In the genomic region with DNA sequence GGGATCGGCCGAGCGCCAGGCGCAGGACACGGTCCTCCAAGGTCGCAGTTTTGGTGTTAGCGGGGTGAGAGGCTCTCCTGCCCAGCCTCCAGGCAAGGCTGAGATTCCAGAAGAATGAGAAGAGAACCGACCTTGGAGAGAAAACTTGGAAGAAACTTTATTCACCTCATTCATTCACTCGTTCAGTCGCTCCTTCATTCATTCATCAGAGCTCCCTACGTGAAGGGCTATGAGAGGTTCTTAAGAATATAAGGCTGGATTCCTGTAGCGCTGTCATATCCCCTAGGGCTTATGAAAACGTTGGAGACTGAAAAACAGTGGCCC, we compare ENCODE assay signal across 8 cellular contexts. TPM values are rescaled to one million over a fixed set of nuclear protein-coding genes. Genes with fewer than 3 reads are reported as not detected.
DNase-seq lines count a peak whose midpoint lies in the region; ATAC-seq and TF ChIP-seq lines count a peak whose summit lies in the region.

No MANE protein-coding gene starts in this region.

- H3K4me3 ChIP-seq in GM06990 (replicated peaks; ENCODE audit: low read depth, low read length) = peak overlapping the region; percentile 95
- peak overlapping the region; percentile 57 to 82 (median 76) for H3K4me3 ChIP-seq in Peyer's patch
- H3K4me3 ChIP-seq in esophagus muscularis mucosa = peak overlapping the region; percentile 89 to 98 (median 94)
- peak overlapping the region; percentile 81 for H3K4me3 ChIP-seq in psoas muscle

- H3K4me1 ChIP-seq in Peyer's patch (peaks cover 0 to 17% (median 12%) of the 10 kb centered on the region in 4 donors), esophagus muscularis mucosa (peaks cover 12 to 34% (median 22%) of the 10 kb centered on the region in 4 donors), psoas muscle (no peaks in the 10 kb centered on the region)

- H3K9me3 ChIP-seq in Peyer's patch (no peaks in the 10 kb centered on the region), esophagus muscularis mucosa (no peaks in the 10 kb centered on the region), psoas muscle (no peaks in the 10 kb centered on the region)

- TF ChIP-seq CTCF in GM06990 (IDR thresholded peaks at IDR 0.05; ENCODE audit: insufficient read depth, low read length, poor library complexity, severe bottlenecking) (no peak), Peyer's patch (IDR thresholded peaks at IDR 0.05) (peak in 1 of 6 experiments; percentile 0), esophagus muscularis mucosa (IDR thresholded peaks at IDR 0.05) (no peak), psoas muscle (IDR thresholded peaks at IDR 0.05) (no peak)

- ATAC-seq in psoas muscle = no peak

- H3K36me3 ChIP-seq in GM06990 (ENCODE audit: control insufficient read depth, insufficient read depth, low read length) (no peaks in the 10 kb centered on the region), Peyer's patch (no peaks in the 10 kb centered on the region), esophagus muscularis mucosa (no peaks in the 10 kb centered on the region), psoas muscle (ENCODE audit: insufficient read depth in 1 of 2, low read depth in 1 of 2) (no peaks in the 10 kb centered on the region)

- DNase-seq in GM06990 (ENCODE audit: extremely low read depth, insufficient read length) (no peak), Peyer's patch (no peak), esophagus muscularis mucosa (ENCODE audit: extremely low spot score) (no peak), psoas muscle (no peak), NCI-H446 (lab: John Stamatoyannopoulos, UW) (no peak), activated gamma-delta T cell (lab: John Stamatoyannopoulos, UW) (no peak), epidermal melanocyte (ENCODE audit: insufficient read length, low spot score) (no peak), T-helper 9 cell (no peak)

- TF ChIP-seq POLR2A in Peyer's patch (IDR thresholded peaks at IDR 0.05) (no peak), esophagus muscularis mucosa (IDR thresholded peaks at IDR 0.05; ENCODE audit: low read depth) (no peak)

- H3K27me3 ChIP-seq in GM06990 (replicated peaks; ENCODE audit: control insufficient read depth, insufficient read depth, low read length) (no peaks in the 10 kb centered on the region), Peyer's patch (peaks cover 0 to 12% of the 10 kb centered on the region in 2 donors), esophagus muscularis mucosa (peaks cover 0 to 2% (median 0%) of the 10 kb centered on the region in 4 donors), psoas muscle (ENCODE audit: insufficient read depth in 3 of 3, low read length in 2 of 3) (peaks cover 0 to 55% (median 7%) of the 10 kb centered on the region in 3 donors)

- peak overlapping the region in 3 of 4 donors; percentile 36 to 72 (median 60) for H3K27ac ChIP-seq in Peyer's patch
- peak overlapping the region; percentile 73 to 87 (median 86) for H3K27ac ChIP-seq in esophagus muscularis mucosa (replicated peaks in 1 of 4)
- no peak overlapping the region for H3K27ac ChIP-seq in psoas muscle

- TF ChIP-seq EP300 in esophagus muscularis mucosa (IDR thresholded peaks at IDR 0.05) = no peak

- WGBS in esophagus muscularis mucosa = 2% methylated on average over 12 of the region's 13 CpGs
- WGBS in psoas muscle, 3 donors = 3 to 4% (median 3%) methylated on average over 10 to 13 of the region's 13 CpGs

- intact Hi-C loops in esophagus muscularis mucosa (cut with DNase I) (no loop called here), psoas muscle (cut with DNase I) (no loop called here)

RNA-seq across cellular contexts. Expression of a gene that starts 1.0 kb away (rescaled TPM):
- 10 to 100 TPM in 1 of 4 donors, 1 to 10 TPM in 3; 1.2 to 10.7 (median 3.6) TPM for total RNA-seq in Peyer's patch
- total RNA-seq in esophagus muscularis mucosa = 10 to 100 TPM; 18.9 to 42.0 (median 29.3) TPM
- total RNA-seq in psoas muscle = 10 to 100 TPM in 2 of 4 donors, 1 to 10 TPM in 2; 1.9 to 34.2 (median 10.7) TPM
- polyA plus RNA-seq in psoas muscle = 1 to 10 TPM; 1.8 to 1.9 (median 1.8) TPM
